Comparison of ENCODE assay signal across 8 cellular contexts in genomic region chr18:58042826-58043362, GRCh38. TPM values are rescaled to one million over a fixed set of nuclear protein-coding genes. Genes with fewer than 3 reads are reported as not detected.
DNase-seq lines count a peak whose midpoint lies in the region; TF ChIP-seq lines count a peak whose summit lies in the region.

No MANE protein-coding gene starts in this region.

- DNase-seq in GM06990 (ENCODE audit: extremely low read depth, insufficient read length) (no peak), Peyer's patch (no peak), esophagus muscularis mucosa (ENCODE audit: extremely low spot score) (no peak), mesenteric fat pad (ENCODE audit: low spot score) (no peak), head of caudate nucleus (no peak), AG08395 (ENCODE audit: low spot score) (no peak)
- no peak for DNase-seq in effector CD4-positive, alpha-beta T cell

- no peak overlapping the region for H3K9ac ChIP-seq in rectal smooth muscle tissue (ENCODE audit: low read length)

- H3K27ac ChIP-seq in Peyer's patch (peak overlapping the region in 2 of 4 donors; percentile 93 to 98), esophagus muscularis mucosa (replicated peaks in 1 of 4) (peak overlapping the region in 2 of 4 donors; percentile 88 to 90), rectal smooth muscle tissue (ENCODE audit: low read depth, low read length) (no peak overlapping the region)

- H3K36me3 ChIP-seq in GM06990 (ENCODE audit: control insufficient read depth, insufficient read depth, low read length) (no peaks in the 10 kb centered on the region), Peyer's patch (no peaks in the 10 kb centered on the region), esophagus muscularis mucosa (no peaks in the 10 kb centered on the region), rectal smooth muscle tissue (ENCODE audit: control insufficient read depth, insufficient read depth, low read length) (no peaks in the 10 kb centered on the region)

- peak overlapping the region; percentile 88 for H3K4me3 ChIP-seq in GM06990 (replicated peaks; ENCODE audit: low read depth, low read length)
- H3K4me3 ChIP-seq in Peyer's patch: peak overlapping the region; percentile 77 to 97 (median 86)
- H3K4me3 ChIP-seq in esophagus muscularis mucosa: peak overlapping the region; percentile 87 to 97 (median 92)
- H3K4me3 ChIP-seq in rectal smooth muscle tissue (ENCODE audit: low read length): peak overlapping the region; percentile 89

- TF ChIP-seq POLR2A in Peyer's patch (IDR thresholded peaks at IDR 0.05): no peak
- no peak for TF ChIP-seq POLR2A in esophagus muscularis mucosa (IDR thresholded peaks at IDR 0.05; ENCODE audit: low read depth)

- peaks cover 0 to 31% (median 2%) of the 10 kb centered on the region in 4 donors for H3K4me1 ChIP-seq in Peyer's patch
- peaks cover 4 to 39% (median 37%) of the 10 kb centered on the region in 4 donors for H3K4me1 ChIP-seq in esophagus muscularis mucosa
- H3K4me1 ChIP-seq in rectal smooth muscle tissue (ENCODE audit: control insufficient read depth, insufficient read depth, low read length): no peaks in the 10 kb centered on the region

- no peak for TF ChIP-seq EP300 in esophagus muscularis mucosa (IDR thresholded peaks at IDR 0.05)

- 19% methylated on average over 14 of the region's 14 CpGs for WGBS in esophagus muscularis mucosa

- TF ChIP-seq CTCF in GM06990 (IDR thresholded peaks at IDR 0.05; ENCODE audit: insufficient read depth, low read length, poor library complexity, severe bottlenecking) (no peak), Peyer's patch (IDR thresholded peaks at IDR 0.05) (no peak), esophagus muscularis mucosa (IDR thresholded peaks at IDR 0.05) (no peak)

- H3K27me3 ChIP-seq in GM06990 (replicated peaks; ENCODE audit: control insufficient read depth, insufficient read depth, low read length): no peaks in the 10 kb centered on the region
- H3K27me3 ChIP-seq in Peyer's patch: no peaks in the 10 kb centered on the region
- H3K27me3 ChIP-seq in esophagus muscularis mucosa: no peaks in the 10 kb centered on the region
- H3K27me3 ChIP-seq in rectal smooth muscle tissue (ENCODE audit: control insufficient read depth, insufficient read depth, low read length): no peaks in the 10 kb centered on the region

- no peaks in the 10 kb centered on the region for H3K9me3 ChIP-seq in Peyer's patch
- peaks cover 0 to 4% (median 0%) of the 10 kb centered on the region in 4 donors for H3K9me3 ChIP-seq in esophagus muscularis mucosa

- intact Hi-C loops in esophagus muscularis mucosa (cut with DNase I) (loop anchor here (1.0 to 10.0 kb wide), 4 partner anchors 79 to 449 kb away; partner anchors contain the start of gene NARS1), head of caudate nucleus (cut with DNase I) (loop anchor here (5.0 to 10.0 kb wide), 4 partner anchors 79 to 411 kb away; no protein-coding TSS in a partner anchor)

RNA-seq across cellular contexts. Expression of gene NEDD4L, which starts 1.1 kb away (rescaled TPM):
- total RNA-seq in Peyer's patch (100 to 1,000 TPM; 213 to 312 (median 277) TPM), esophagus muscularis mucosa (10 to 100 TPM; 22.7 to 39.9 (median 34.7) TPM), mesenteric fat pad (43.7 TPM)
